ENCODE assay signal across 10 cellular contexts in genomic region chr5:138536665-138537315, GRCh38. TPM values are rescaled to one million over a fixed set of nuclear protein-coding genes. Genes with fewer than 3 reads are reported as not detected.
DNase-seq lines count a peak whose midpoint lies in the region; FAIRE-seq and TF ChIP-seq lines count a peak whose summit lies in the region.
"Had no signal": no experiment of that assay in that cellular context is flagged by ENCODE, and none has a peak within 500 bp of the region (broad histone marks: within the 10 kb centered on the region; RNA-seq: fewer than 3 reads in every experiment).

No MANE protein-coding gene starts in this region.

- H4K20me1 ChIP-seq in keratinocyte (ENCODE audit: control insufficient read depth, extremely low read depth, insufficient read depth, low read length) = peaks cover 33% of the 10 kb centered on the region

- peaks cover 65% of the 10 kb centered on the region for H3K4me1 ChIP-seq in adipocyte (ENCODE audit: control insufficient read depth, insufficient read depth, low read length)
- H3K4me1 ChIP-seq in keratinocyte (ENCODE audit: control insufficient read depth, extremely low read depth, insufficient read depth, low read length) = peaks cover 23% of the 10 kb centered on the region

- FAIRE-seq in keratinocyte (lab: Jason Lieb, UNC) = no peak
- FAIRE-seq: GM18507, TTC549 had no signal

- POLR2A ChIA-PET in HEK293T (lab: Yijun Ruan, JAX) = no interaction called here

- H3K36me3 ChIP-seq in adipocyte (ENCODE audit: control insufficient read depth, insufficient read depth, low read length, severe bottlenecking) (peaks cover 28% of the 10 kb centered on the region), keratinocyte (ENCODE audit: control insufficient read depth in 2 of 2, extremely low read depth in 1 of 2, insufficient read depth in 2 of 2, low read length in 2 of 2) (peaks cover 5 to 33% of the 10 kb centered on the region in 2 experiments)

- H2AFZ ChIP-seq in keratinocyte (ENCODE audit: control insufficient read depth, low read length) = no peak overlapping the region

- H3K9ac ChIP-seq in adipocyte (ENCODE audit: low read length) (no peak overlapping the region), keratinocyte (ENCODE audit: control insufficient read depth, extremely low read depth, insufficient read depth, low read length) (no peak overlapping the region)

- H3K4me3 ChIP-seq in AG10803 (ENCODE audit: low read length) (no peak overlapping the region), adipocyte (ENCODE audit: low read length) (no peak overlapping the region), keratinocyte (ENCODE audit: control insufficient read depth in 2 of 3, extremely low read depth in 1 of 3, insufficient read depth in 2 of 3, low read depth in 1 of 3, low read length in 3 of 3) (no peak overlapping the region)

- H3K4me2 ChIP-seq in keratinocyte (ENCODE audit: control insufficient read depth, extremely low read depth, insufficient read depth, low read depth, low read length) = no peak overlapping the region

- H3K9me3 ChIP-seq in adipocyte (ENCODE audit: control insufficient read depth, low read length) = no peaks in the 10 kb centered on the region
- H3K9me3 ChIP-seq in keratinocyte (ENCODE audit: control insufficient read depth, low read depth, low read length) = no peaks in the 10 kb centered on the region

- no peak overlapping the region for H3K27ac ChIP-seq in keratinocyte (ENCODE audit: control insufficient read depth, insufficient read depth, low read length)

- peaks cover 95% of the 10 kb centered on the region for H3K79me2 ChIP-seq in keratinocyte (ENCODE audit: control insufficient read depth, insufficient read depth, low read length)

- peaks cover 2% of the 10 kb centered on the region for H3K9me1 ChIP-seq in keratinocyte (ENCODE audit: control insufficient read depth, extremely low read depth, insufficient read depth, low read length)

- dilution Hi-C loops in keratinocyte (cut with MboI; ENCODE audit: extremely low pct_ligation_motif_present, low sequenced_read_pairs) = no loop called here

- CTCF ChIA-PET in HEK293T (lab: Yijun Ruan, JAX) = interaction anchor here (1.6 kb wide), 1 partner anchor 33 kb away, joined by 4 read pairs; no protein-coding TSS in a partner anchor

- no peak for DNase-seq in AG10803 (ENCODE audit: low read depth)
- DNase-seq in HEK293T (ENCODE audit: extremely low spot score) = peak; percentile 38
- peak; percentile 42 for DNase-seq in adipocyte (ENCODE audit: low read depth)
- DNase-seq in keratinocyte (ENCODE audit: low read depth, low spot score) = no peak
- no peak for DNase-seq in NCI-H2196 (lab: John Stamatoyannopoulos, UW; ENCODE audit: unreplicated experiment)
- no peak for DNase-seq in T-helper 9 cell
- DNase-seq in stimulated activated CD8-positive, alpha-beta memory T cell treated with anti-CD3 and anti-CD28 coated beads, Interleukin-4, amount 100 ng/mL, for 48 hours = no peak
- DNase-seq in NCI-H69 (lab: John Stamatoyannopoulos, UW) = no peak

- TF ChIP-seq CTCF in AG10803 (conservative IDR thresholded peaks at IDR 0.05; ENCODE audit: low read length) = peak; percentile 42
- peak in 2 of 3 experiments; percentile 24 to 61 for TF ChIP-seq CTCF in keratinocyte (optimal IDR thresholded peaks at IDR 0.05 in 1 of 3, IDR thresholded peaks at IDR 0.05 in 1 of 3, conservative IDR thresholded peaks at IDR 0.05 in 1 of 3; ENCODE audit: extremely low read depth in 1 of 3, insufficient read depth in 2 of 3, low read length in 3 of 3)

- H3K27me3 ChIP-seq in adipocyte (replicated peaks; ENCODE audit: control insufficient read depth, insufficient read depth, low read length) = no peaks in the 10 kb centered on the region
- H3K27me3 ChIP-seq in keratinocyte (ENCODE audit: control insufficient read depth, extremely low read depth, insufficient read depth, low read length) = no peaks in the 10 kb centered on the region

TF ChIP-seq in HEK293T, 16 proteins besides CTCF, POLR2A, EP300 and RAD21:
- TF ChIP-seq L3MBTL2 (conservative IDR thresholded peaks at IDR 0.05) (no peak), FOXK2 (IDR thresholded peaks at IDR 0.05) (no peak), LEF1 (IDR thresholded peaks at IDR 0.05; ENCODE audit: borderline replicate concordance) (no peak), SUZ12 (IDR thresholded peaks at IDR 0.05) (no peak), BHLHE40 (IDR thresholded peaks at IDR 0.05; ENCODE audit: borderline replicate concordance) (no peak), ZNF384 (IDR thresholded peaks at IDR 0.05) (no peak), HDGF (IDR thresholded peaks at IDR 0.05; ENCODE audit: borderline replicate concordance) (no peak), CTBP1 (IDR thresholded peaks at IDR 0.05; ENCODE audit: borderline replicate concordance) (no peak), FOXA1 (IDR thresholded peaks at IDR 0.05) (no peak), TARDBP (IDR thresholded peaks at IDR 0.05) (no peak), ELF4 (IDR thresholded peaks at IDR 0.05) (no peak), PKNOX1 (IDR thresholded peaks at IDR 0.05) (no peak), NFRKB (IDR thresholded peaks at IDR 0.05) (no peak), ARNT (IDR thresholded peaks at IDR 0.05) (no peak), SP1 (IDR thresholded peaks at IDR 0.05) (no peak)

RNA-seq across cellular contexts. Expression of gene ETF1, which starts 6.2 kb away (rescaled TPM):
- polyA plus RNA-seq in keratinocyte = 96.4 to 137 TPM (median 99.8 TPM) in 3 replicates
- 204 TPM for polyA plus RNA-seq in keratinocyte (2011; ENCODE audit: low read depth)
- 94.9 and 161 TPM in 2 replicates for polyA plus RNA-seq in keratinocyte (2011; cell fraction: cytosol; rRNA removed)
- 55.3 and 68.1 TPM in 2 replicates for polyA plus RNA-seq in keratinocyte (2011; cell fraction: nucleus; rRNA removed)
- 123 and 125 TPM in 2 replicates for polyA plus RNA-seq in keratinocyte (2012; ENCODE audit: low replicate concordance)
- polyA minus RNA-seq in keratinocyte = 22.5 to 200 TPM (median 154 TPM) in 3 replicates
- polyA minus RNA-seq in keratinocyte (2011; cell fraction: cytosol; rRNA and poly(A)+ RNA removed) = 121 TPM
- polyA minus RNA-seq in keratinocyte (2011; cell fraction: nucleus; rRNA and poly(A)+ RNA removed) = 33.1 and 62.9 TPM in 2 replicates

RNA-seq across cellular contexts. Expression of gene HSPA9, which starts 38.4 kb away (rescaled TPM):
- 153 to 195 TPM (median 153 TPM) in 3 replicates for polyA plus RNA-seq in keratinocyte
- polyA plus RNA-seq in keratinocyte (2011; ENCODE audit: low read depth) = 494 TPM
- 94.7 and 138 TPM in 2 replicates for polyA plus RNA-seq in keratinocyte (2011; cell fraction: cytosol; rRNA removed)
- polyA plus RNA-seq in keratinocyte (2011; cell fraction: nucleus; rRNA removed) = 165 and 202 TPM in 2 replicates
- 174 and 210 TPM in 2 replicates for polyA plus RNA-seq in keratinocyte (2012; ENCODE audit: low replicate concordance)
- 168 to 206 TPM (median 195 TPM) in 3 replicates for polyA minus RNA-seq in keratinocyte
- 164 TPM for polyA minus RNA-seq in keratinocyte (2011; cell fraction: cytosol; rRNA and poly(A)+ RNA removed)
- polyA minus RNA-seq in keratinocyte (2011; cell fraction: nucleus; rRNA and poly(A)+ RNA removed) = 170 and 212 TPM in 2 replicates

Comparison
In these comparisons a context has a peak if more than half of its experiments do, and no peak if none do; other contexts are left out.
1. DNase-seq: peak in HEK293T (single experiment) and adipocyte (single experiment); none in AG10803 (single experiment), keratinocyte (single experiment), NCI-H2196 (single experiment), T-helper 9 cell (single experiment), stimulated activated CD8-positive, alpha-beta memory T cell treated with anti-CD3 and anti-CD28 coated beads, Interleukin-4, amount 100 ng/mL, for 48 hours (single experiment) and NCI-H69 (single experiment).